ENCODE assay signal across 1 cellular context in the genomic region with DNA sequence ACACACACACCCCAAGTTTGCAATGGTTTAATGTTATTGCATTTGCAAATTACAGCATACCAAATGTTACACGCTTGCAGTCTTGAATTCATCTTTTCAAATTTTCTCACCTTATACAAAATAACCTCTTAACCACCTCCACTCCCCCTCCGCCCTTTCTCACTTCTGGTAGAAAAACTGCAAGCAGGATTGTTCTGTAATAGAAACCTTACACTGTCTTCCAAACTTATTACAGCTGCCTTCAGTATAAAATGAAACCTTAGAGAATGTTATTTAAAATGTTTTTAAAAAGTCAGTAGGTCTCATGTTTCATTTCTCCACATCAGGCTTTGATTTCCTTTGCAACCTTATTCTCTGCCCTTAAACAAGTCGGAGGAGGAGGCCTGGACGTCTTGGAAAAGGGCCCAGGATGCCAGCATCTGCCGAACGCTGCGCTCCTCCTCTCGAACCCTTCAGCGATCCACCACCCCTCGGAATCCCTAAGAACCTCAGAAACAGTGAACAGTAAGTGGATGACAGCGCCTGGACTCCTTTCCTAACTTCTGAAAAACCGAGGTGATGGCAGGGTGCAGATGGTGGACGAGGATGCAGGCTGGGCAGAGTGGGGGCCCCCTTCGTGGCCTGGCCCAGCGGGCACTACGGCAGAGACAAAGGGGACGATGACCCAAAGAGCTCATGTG.
TF ChIP-seq lines count a peak whose summit lies in the region.

No MANE protein-coding gene starts in this region.

TF ChIP-seq in GM23338, 12 proteins besides CTCF, POLR2A, EP300 and RAD21:
- TF ChIP-seq CREB1 (CRISPR knock-in tag; IDR thresholded peaks at IDR 0.05; ENCODE audit: low read depth) = no peak
- no peak for TF ChIP-seq POLR2AphosphoS5 (IDR thresholded peaks at IDR 0.05; ENCODE audit: low read depth)
- TF ChIP-seq ZNF462 (CRISPR knock-in tag; IDR thresholded peaks at IDR 0.05) = no peak
